In the genomic region with DNA sequence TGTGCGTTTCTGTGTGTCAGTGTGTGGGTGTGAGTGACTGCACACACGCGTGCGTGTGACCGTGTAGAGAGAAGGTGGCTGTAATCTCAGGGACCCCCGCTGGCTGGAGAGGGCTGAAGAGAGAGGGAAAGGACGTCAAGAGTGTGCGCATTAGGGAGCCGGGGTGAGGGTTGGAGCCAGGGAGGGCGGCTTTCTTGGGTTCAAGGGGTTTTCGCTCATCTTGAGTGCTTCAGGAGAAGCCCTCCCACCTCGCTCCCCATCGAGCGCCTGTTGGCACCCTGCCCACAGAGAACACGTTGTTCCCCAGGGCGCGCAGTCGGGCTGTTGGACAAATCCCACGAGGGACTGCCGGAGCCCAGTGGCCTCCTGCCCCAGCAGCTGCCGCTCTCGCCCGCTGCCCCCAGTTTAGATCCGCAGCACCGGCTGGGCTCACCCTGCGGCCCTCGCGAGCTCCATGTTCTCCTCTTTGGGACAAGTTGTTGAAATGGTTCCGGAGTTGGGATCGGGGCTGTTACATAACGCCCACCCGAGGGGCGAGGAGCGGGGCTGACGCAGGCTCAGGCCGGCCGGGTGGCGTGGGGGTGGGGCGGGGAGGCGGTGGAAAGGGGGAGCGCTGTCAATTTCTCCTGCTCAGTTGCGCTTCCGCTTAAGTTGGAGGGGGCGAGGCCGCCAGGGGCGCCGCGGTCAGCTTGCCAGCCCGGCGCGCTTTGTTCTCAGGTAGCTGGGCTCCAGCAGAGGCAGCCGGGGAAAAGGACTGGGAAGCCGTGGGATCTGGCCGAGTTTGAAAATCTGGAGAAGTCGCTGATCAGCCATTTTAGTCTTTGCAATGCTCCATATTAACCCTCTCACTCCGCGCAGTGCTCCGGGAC, we compare ENCODE assay signal across 10 cellular contexts. TPM values are rescaled to one million over a fixed set of nuclear protein-coding genes. Genes with fewer than 3 reads are reported as not detected.
A peak's percentile ranks its signal among the peaks of the same experiment; 100 is the strongest.
DNase-seq lines count a peak whose midpoint lies in the region; TF ChIP-seq lines count a peak whose summit lies in the region.
"Had no signal": no experiment of that assay in that cellular context is flagged by ENCODE, and none has a peak within 500 bp of the region (broad histone marks: within the 10 kb centered on the region; RNA-seq: fewer than 3 reads in every experiment).

No MANE protein-coding gene starts in this region.

- H3K36me3 ChIP-seq in ES-I3 (ENCODE audit: insufficient read depth, low read length) = no peaks in the 10 kb centered on the region
- H3K36me3 ChIP-seq in Caco-2 (ENCODE audit: control insufficient read depth, insufficient read depth, low read length) = no peaks in the 10 kb centered on the region

- POLR2A ChIA-PET in Caco-2 (lab: Charles Lee) = no interaction called here

- no peaks in the 10 kb centered on the region for H3K9me3 ChIP-seq in ES-I3 (ENCODE audit: control insufficient read depth, insufficient read depth, low read length)
- no peaks in the 10 kb centered on the region for H3K9me3 ChIP-seq in Caco-2

- peak overlapping the region; percentile 75; the same call in 1 of the 2 replicates for H3K9ac ChIP-seq in ES-I3 (ENCODE audit: low read depth, low read length)

- BruUV-seq in Caco-2 (replicated peaks; lab: Mats Ljungman, UMichigan) = no TSS peak

- CTCF ChIA-PET in Caco-2 (lab: Charles Lee) = no interaction called here

- H3K4me1 ChIP-seq in ES-I3 (ENCODE audit: insufficient read depth, low read length) (no peaks in the 10 kb centered on the region), Caco-2 (no peaks in the 10 kb centered on the region)

- no peak overlapping the region for H3K27ac Mint-ChIP-seq in activated T-helper 2 cell treated with anti-CD3 and anti-CD28 coated beads, Interferon-gamma antibody, Interleukin-2, Interleukin-4, amounts not matched to agents 10 μg/mL and 5 μg/mL and 100 μg/mL, durations not matched to agents 14 hours and 24 hours and 36 hours
- no peak overlapping the region for H3K27ac Mint-ChIP-seq in Caco-2 (ENCODE audit: unreplicated experiment)

- no peak overlapping the region for H3K4me3 Mint-ChIP-seq in activated T-helper 2 cell treated with anti-CD3 and anti-CD28 coated beads, Interferon-gamma antibody, Interleukin-2, Interleukin-4, amounts not matched to agents 10 μg/mL and 5 μg/mL and 100 μg/mL, durations not matched to agents 14 hours and 24 hours and 36 hours (ENCODE audit: low read depth)
- H3K4me3 Mint-ChIP-seq in Caco-2 (ENCODE audit: unreplicated experiment) = no peak overlapping the region

- H3K36me3 Mint-ChIP-seq in activated T-helper 2 cell treated with anti-CD3 and anti-CD28 coated beads, Interferon-gamma antibody, Interleukin-2, Interleukin-4, amounts not matched to agents 10 μg/mL and 5 μg/mL and 100 μg/mL, durations not matched to agents 14 hours and 24 hours and 36 hours (ENCODE audit: low read depth) = no peaks in the 10 kb centered on the region
- H3K36me3 Mint-ChIP-seq in Caco-2 (ENCODE audit: insufficient read depth, unreplicated experiment) = no peaks in the 10 kb centered on the region

- TF ChIP-seq CTCF in fibroblast of the aortic adventitia (IDR thresholded peaks at IDR 0.05; ENCODE audit: insufficient read depth, low read length) (no peak), GM20000 (IDR thresholded peaks at IDR 0.05; ENCODE audit: extremely low read depth, missing control alignments) (no peak), Caco-2 (IDR thresholded peaks at IDR 0.05; ENCODE audit: insufficient read depth in 1 of 2, low read depth in 1 of 2, low read length in 1 of 2, severe bottlenecking in 1 of 2, unreplicated experiment in 1 of 2) (no peak)

- intact Hi-C loops in posterior cingulate gyrus (cut with DNase I) = loop anchor here (10.0 kb wide), 1 partner anchor 953 kb away; a partner anchor contains a TSS
- intact Hi-C loops in activated T-helper 2 cell treated with anti-CD3 and anti-CD28 coated beads, Interferon-gamma antibody, Interleukin-2, Interleukin-4, amounts not matched to agents 10 μg/mL and 5 μg/mL and 100 μg/mL, durations not matched to agents 14 hours and 24 hours and 36 hours (cut with micrococcal nuclease) = no loop called here
- intact Hi-C loops in Caco-2 (cut with micrococcal nuclease; ENCODE audit: unreplicated experiment) = no loop called here

- peak; percentile 47 to 79 for DNase-seq in NCI-H526 (lab: John Stamatoyannopoulos, UW)
- DNase-seq in fibroblast of the aortic adventitia (ENCODE audit: low read depth) = peak; percentile 2
- DNase-seq in posterior cingulate gyrus = peak; percentile 43 to 93 (median 67)
- no peak for DNase-seq in activated T-helper 2 cell treated with anti-CD3 and anti-CD28 coated beads, Interferon-gamma antibody, Interleukin-2, Interleukin-4, amounts not matched to agents 10 μg/mL and 5 μg/mL and 100 μg/mL, durations not matched to agents 14 hours and 24 hours and 36 hours (ENCODE audit: low spot score)
- no peak for DNase-seq in NCI-H1436 (lab: John Stamatoyannopoulos, UW)
- no peak for DNase-seq in GM20000 (ENCODE audit: low spot score)
- DNase-seq in Caco-2 = no peak
- DNase-seq: activated CD4-positive, alpha-beta T cell treated with anti-CD3 and anti-CD28 coated beads for 1 hour had no signal

- no peaks in the 10 kb centered on the region for H3K9me3 Mint-ChIP-seq in activated T-helper 2 cell treated with anti-CD3 and anti-CD28 coated beads, Interferon-gamma antibody, Interleukin-2, Interleukin-4, amounts not matched to agents 10 μg/mL and 5 μg/mL and 100 μg/mL, durations not matched to agents 14 hours and 24 hours and 36 hours
- no peaks in the 10 kb centered on the region for H3K9me3 Mint-ChIP-seq in Caco-2 (ENCODE audit: unreplicated experiment)

- no peaks in the 10 kb centered on the region for H3K4me1 Mint-ChIP-seq in activated T-helper 2 cell treated with anti-CD3 and anti-CD28 coated beads, Interferon-gamma antibody, Interleukin-2, Interleukin-4, amounts not matched to agents 10 μg/mL and 5 μg/mL and 100 μg/mL, durations not matched to agents 14 hours and 24 hours and 36 hours (ENCODE audit: low read depth)
- H3K4me1 Mint-ChIP-seq in Caco-2 (ENCODE audit: low read depth, unreplicated experiment) = no peaks in the 10 kb centered on the region

- H3K27me3 Mint-ChIP-seq in activated T-helper 2 cell treated with anti-CD3 and anti-CD28 coated beads, Interferon-gamma antibody, Interleukin-2, Interleukin-4, amounts not matched to agents 10 μg/mL and 5 μg/mL and 100 μg/mL, durations not matched to agents 14 hours and 24 hours and 36 hours (ENCODE audit: low read depth) = peaks cover 20% of the 10 kb centered on the region
- peaks cover 3% of the 10 kb centered on the region for H3K27me3 Mint-ChIP-seq in Caco-2 (ENCODE audit: insufficient read depth, unreplicated experiment)

- H3K4me3 ChIP-seq in fibroblast of the aortic adventitia (ENCODE audit: low read depth, low read length) (peak overlapping the region; percentile 38), Caco-2 (ENCODE audit: low read depth, low read length) (no peak overlapping the region)

- no peaks in the 10 kb centered on the region for H3K27me3 ChIP-seq in Caco-2 (replicated peaks; ENCODE audit: control insufficient read depth, insufficient read depth, low read length)

RNA-seq across cellular contexts. Expression of a gene that starts 1.6 kb away (rescaled TPM):
- not detected in 2 replicates for total RNA-seq in fibroblast of the aortic adventitia (ENCODE audit: low replicate concordance)
- total RNA-seq in activated T-helper 2 cell treated with anti-CD3 and anti-CD28 coated beads, Interferon-gamma antibody, Interleukin-2, Interleukin-4, amounts not matched to agents 10 μg/mL and 5 μg/mL and 100 μg/mL, durations not matched to agents 14 hours and 24 hours and 36 hours = not detected in 2 replicates
- not detected in 2 replicates for total RNA-seq in Caco-2 (2022)
- total RNA-seq: myocyte had no signal

Comparison
In these comparisons a context has a peak if more than half of its experiments do, and no peak if none do; other contexts are left out.
1. DNase-seq: peak in NCI-H526 (2 of 2), fibroblast of the aortic adventitia (single experiment) and posterior cingulate gyrus (10 of 10); none in activated T-helper 2 cell treated with anti-CD3 and anti-CD28 coated beads, Interferon-gamma antibody, Interleukin-2, Interleukin-4, amounts not matched to agents 10 μg/mL and 5 μg/mL and 100 μg/mL, durations not matched to agents 14 hours and 24 hours and 36 hours (single experiment), NCI-H1436 (single experiment), GM20000 (single experiment) and Caco-2 (0 of 2).